8 cellular contexts compared by ENCODE assay signal in genomic region chr5:43515678-43516048, GRCh38. TPM values are rescaled to one million over a fixed set of nuclear protein-coding genes. Genes with fewer than 3 reads are reported as not detected.
DNase-seq lines count a peak whose midpoint lies in the region; ATAC-seq and TF ChIP-seq lines count a peak whose summit lies in the region.

No MANE protein-coding gene starts in this region.

- no peak for ATAC-seq in GM21515 (IDR thresholded peaks at IDR 0.05; ENCODE audit: unreplicated experiment)

- no peaks in the 10 kb centered on the region for H3K27me3 ChIP-seq in prostate gland (replicated peaks; ENCODE audit: insufficient read depth)

- intact Hi-C loops in prostate gland (cut with DNase I) = loop anchor here (5.0 kb wide), 2 partner anchors 33 to 42 kb away; partner anchors contain the start of genes PAIP1 and TMEM267

- TF ChIP-seq CTCF in prostate gland (IDR thresholded peaks at IDR 0.05) = no peak

- no peaks in the 10 kb centered on the region for H3K4me1 ChIP-seq in prostate gland (replicated peaks)

- DNase-seq in OCI-M1 (lab: John Stamatoyannopoulos, UW) (peak; percentile 57), epithelial cell of prostate (ENCODE audit: low read depth, low spot score) (no peak), prostate gland (ENCODE audit: low spot score) (no peak), NCI-H1105 (lab: John Stamatoyannopoulos, UW) (no peak), substantia nigra (lab: John Stamatoyannopoulos, UW) (no peak)
- no peak for DNase-seq in activated CD4-positive, alpha-beta T cell treated with anti-CD3 and anti-CD28 coated beads for 4 hours

- H3K27ac ChIP-seq in epithelial cell of prostate (peak overlapping the region; percentile 76), prostate gland (peak overlapping the region; percentile 74 to 81), substantia nigra (ENCODE audit: low read depth, low read length, poor library complexity, severe bottlenecking) (no peak overlapping the region)

- peak overlapping the region; percentile 95 for H3K4me3 ChIP-seq in GM08714 (ENCODE audit: low read length)
- peak overlapping the region; percentile 52 to 54 for H3K4me3 ChIP-seq in prostate gland

- no peak for TF ChIP-seq POLR2A in prostate gland (IDR thresholded peaks at IDR 0.05)

- H3K36me3 ChIP-seq in prostate gland = no peaks in the 10 kb centered on the region

- no peaks in the 10 kb centered on the region for H3K9me3 ChIP-seq in prostate gland

- 16% methylated on average over 1 of the region's 1 CpG for WGBS in prostate gland

RNA-seq across cellular contexts. Expression of gene C5orf34, which starts 0.7 kb away (rescaled TPM):
- total RNA-seq in prostate gland = 1 to 10 TPM; 1.5 to 4.5 TPM

RNA-seq across cellular contexts. Expression of gene TMEM267, which starts 32.0 kb away (rescaled TPM):
- 10 to 100 TPM; 11.8 to 14.9 TPM for total RNA-seq in prostate gland

RNA-seq across cellular contexts. Expression of gene PAIP1, which starts 41.2 kb away (rescaled TPM):
- 100 to 1,000 TPM in 1 of 2 donors, 10 to 100 TPM in 1; 84.6 to 150 TPM for total RNA-seq in prostate gland
